In the genomic region with DNA sequence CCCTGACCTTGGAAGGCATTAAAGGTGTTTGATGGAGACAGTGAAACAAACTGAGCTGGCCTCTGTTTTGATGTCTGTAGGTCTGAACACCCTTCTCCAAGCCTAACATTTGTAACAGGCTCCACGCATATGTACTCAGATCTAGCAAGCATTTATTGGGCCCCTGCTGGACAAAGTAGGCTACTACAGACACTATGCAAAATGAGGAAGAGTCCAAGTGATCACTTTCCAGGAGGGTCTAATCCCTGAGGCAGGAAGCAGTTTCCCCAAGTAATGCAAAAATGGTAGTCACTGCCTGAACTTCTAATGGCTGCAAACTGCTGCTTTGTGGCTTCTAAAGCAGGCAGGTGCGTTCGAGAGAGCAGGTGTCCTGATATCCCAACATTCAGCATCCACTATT, we compare ENCODE assay signal across 9 cellular contexts.
DNase-seq lines count a peak whose midpoint lies in the region; ATAC-seq and TF ChIP-seq lines count a peak whose summit lies in the region.
"Had no signal": no experiment of that assay in that cellular context is flagged by ENCODE, and none has a peak within 500 bp of the region (broad histone marks: within the 10 kb centered on the region; RNA-seq: fewer than 3 reads in every experiment).

No MANE protein-coding gene starts in this region.

- CTCF ChIA-PET in OCI-LY7 (lab: Charles Lee; ENCODE audit: unreplicated experiment), result no interaction called here

- no peaks in the 10 kb centered on the region for H3K36me3 ChIP-seq in OCI-LY7 (ENCODE audit: insufficient read depth, low read length)
- H3K36me3 ChIP-seq: BLaER1 treated with 17β-estradiol and CSF1 and Interleukin-3, amounts not matched to agents 10 nM and 100 nM had no signal

- H3K4me2 ChIP-seq in OCI-LY7 (ENCODE audit: low read length), result no peak overlapping the region
- H3K4me2 ChIP-seq: BLaER1 treated with 17β-estradiol and CSF1 and Interleukin-3, amounts not matched to agents 10 nM and 100 nM had no signal

- no peaks in the 10 kb centered on the region for H3K9me3 ChIP-seq in OCI-LY7 (ENCODE audit: low read length)
- H3K9me3 ChIP-seq: BLaER1 treated with 17β-estradiol and CSF1 and Interleukin-3, amounts not matched to agents 10 nM and 100 nM had no signal

- H4K20me1 ChIP-seq in OCI-LY7 (ENCODE audit: insufficient read depth, low read length), result no peaks in the 10 kb centered on the region
- H4K20me1 ChIP-seq: BLaER1 treated with 17β-estradiol and CSF1 and Interleukin-3, amounts not matched to agents 10 nM and 100 nM had no signal

- H2AFZ ChIP-seq in OCI-LY7 (ENCODE audit: low read length), result no peak overlapping the region

- H3K27ac ChIP-seq in OCI-LY7 (ENCODE audit: low read depth, low read length, poor library complexity, severe bottlenecking) (no peak overlapping the region), substantia nigra (ENCODE audit: low read depth, low read length, poor library complexity, severe bottlenecking) (no peak overlapping the region)
- H3K27ac ChIP-seq: BLaER1 treated with 17β-estradiol and CSF1 and Interleukin-3, amounts not matched to agents 10 nM and 100 nM had no signal

- BruUV-seq in OCI-LY7 (replicated peaks; lab: Mats Ljungman, UMichigan), result no TSS peak

- intact Hi-C loops in OCI-LY7 (cut with micrococcal nuclease; ENCODE audit: unreplicated experiment), result no loop called here

- ATAC-seq in HG03571 (IDR thresholded peaks at IDR 0.05; ENCODE audit: unreplicated experiment), result peak; percentile 61

- H3K4me3 ChIP-seq in OCI-LY7 (ENCODE audit: low read depth, low read length, poor library complexity, severe bottlenecking), result no peak overlapping the region
- H3K4me3 ChIP-seq: BLaER1 treated with 17β-estradiol and CSF1 and Interleukin-3, amounts not matched to agents 10 nM and 100 nM had no signal

- peak; percentile 74 for TF ChIP-seq CTCF in OCI-LY7 (conservative IDR thresholded peaks at IDR 0.05; ENCODE audit: low read length)

- POLR2A ChIA-PET in OCI-LY7 (lab: Charles Lee), result interaction anchor here (1.5 kb wide), 1 partner anchor 10 kb away, joined by 3 read pairs; no protein-coding TSS in a partner anchor

- H3K79me2 ChIP-seq in OCI-LY7 (ENCODE audit: insufficient read depth, low read depth, low read length), result no peaks in the 10 kb centered on the region

- H3K4me1 ChIP-seq in OCI-LY7 (ENCODE audit: insufficient read depth, low read length, poor library complexity, severe bottlenecking), result no peaks in the 10 kb centered on the region
- H3K4me1 ChIP-seq: BLaER1 treated with 17β-estradiol and CSF1 and Interleukin-3, amounts not matched to agents 10 nM and 100 nM had no signal

- DNase-seq in NCI-H2171 treated with DMSO at 0.1 percent for 48 hours (lab: John Stamatoyannopoulos, UW), result peak; percentile 5
- DNase-seq in NCI-H2171 (lab: John Stamatoyannopoulos, UW), result no peak
- peak; percentile 31 for DNase-seq in OCI-LY7 (ENCODE audit: low spot score)
- peak; percentile 3 for DNase-seq in fibroblast of gingiva (ENCODE audit: low read depth)
- peak; percentile 25 for DNase-seq in retina
- no peak for DNase-seq in substantia nigra (lab: John Stamatoyannopoulos, UW)
- no peak for DNase-seq in activated CD4-positive, alpha-beta T cell treated with anti-CD3 and anti-CD28 coated beads for 1 hour

- H3K9me2 ChIP-seq in OCI-LY7 (ENCODE audit: insufficient read depth, low read length), result no peaks in the 10 kb centered on the region

Comparison
In these comparisons a context has a peak if more than half of its experiments do, and no peak if none do; other contexts are left out.
1. DNase-seq: peak in NCI-H2171 treated with DMSO at 0.1 percent for 48 hours (single experiment), OCI-LY7 (single experiment), fibroblast of gingiva (single experiment) and retina (single experiment); none in NCI-H2171 (single experiment), substantia nigra (0 of 49) and activated CD4-positive, alpha-beta T cell treated with anti-CD3 and anti-CD28 coated beads for 1 hour (single experiment).